Comparison of ENCODE assay signal across 30 cellular contexts in genomic region chr3:134110963-134111362, GRCh38.
"Had no signal": no experiment of that assay in that cellular context is flagged by ENCODE, and none has a peak within 500 bp of the region (broad histone marks: within the 10 kb centered on the region; RNA-seq: fewer than 3 reads in every experiment).

No MANE protein-coding gene starts in this region.

- H3K4me3 ChIP-seq: MG63 had no signal

- DNase-seq: Karpas-422, Kasumi-1, MG63, MM.1S, MV-4-11, NCI-H1048, NCI-H1092, NCI-H1105, NCI-H1417, NCI-H1417 treated with DMSO at 0.1 percent for 48 hours, NCI-H1436, NCI-H1436 treated with DMSO at 0.1 percent for 48 hours, NCI-H146, NCI-H1694, NCI-H1694 treated with DMSO at 0.1 percent for 48 hours, NCI-H187, NCI-H187 treated with DMSO at 0.1 percent for 48 hours, NCI-H1930, NCI-H2029, NCI-H2029 treated with DMSO at 0.1 percent for 48 hours, NCI-H2081, NCI-H2081 treated with DMSO at 0.1 percent for 48 hours, NCI-H2107, NCI-H2171, NCI-H2227 treated with DMSO at 0.1 percent for 48 hours, NCI-H226, NCI-H345, NCI-H446 treated with DMSO at 0.1 percent for 48 hours, NCI-H510A had no signal

- H3K27ac ChIP-seq: KMS-11 had no signal

- H3K27me3 ChIP-seq: MG63 had no signal
